8 cellular contexts compared by ENCODE assay signal in genomic region chr10:68955414-68955785, GRCh38. TPM values are rescaled to one million over a fixed set of nuclear protein-coding genes. Genes with fewer than 3 reads are reported as not detected.
A peak's percentile ranks its signal among the peaks of the same experiment; 100 is the strongest.
DNase-seq lines count a peak whose midpoint lies in the region; ATAC-seq and TF ChIP-seq lines count a peak whose summit lies in the region.

No MANE protein-coding gene starts in this region.

- 7 to 11% (median 10%) methylated on average over 12 of the region's 12 CpGs for WGBS in heart left ventricle, 4 donors

- DNase-seq in heart left ventricle (no peak), left cardiac atrium (no peak), foreskin fibroblast (no peak), NCI-H1105 (lab: John Stamatoyannopoulos, UW) (no peak), NCI-H2171 (lab: John Stamatoyannopoulos, UW) (no peak)
- DNase-seq in activated CD4-positive, alpha-beta T cell treated with anti-CD3 and anti-CD28 coated beads, Interleukin-2, amount 10 ng/mL, durations not matched to agents 7 days and 5 days: no peak

- POLR2A ChIA-PET in activated CD4-positive, alpha-beta T cell treated with anti-CD3 and anti-CD28 coated beads, Interleukin-2, amount 10 ng/mL, durations not matched to agents 7 days and 5 days (lab: Charles Lee): interaction anchor here (0.6 to 1.0 kb wide), 2 partner anchors 20 to 171 kb away, joined by 3 read pairs; no protein-coding TSS in a partner anchor

- H3K4me1 Mint-ChIP-seq in activated CD4-positive, alpha-beta T cell treated with anti-CD3 and anti-CD28 coated beads, Interleukin-2, amount 10 ng/mL, durations not matched to agents 7 days and 5 days: peaks cover 34% of the 10 kb centered on the region

- H3K27ac ChIP-seq in heart left ventricle (peak overlapping the region in 11 of 12 donors; percentile 55 to 97 (median 86)), skeletal muscle tissue (ENCODE audit: low read depth, low read length) (peak overlapping the region; percentile 89)

- H3K27ac Mint-ChIP-seq in activated CD4-positive, alpha-beta T cell treated with anti-CD3 and anti-CD28 coated beads, Interleukin-2, amount 10 ng/mL, durations not matched to agents 7 days and 5 days: peak overlapping the region; percentile 100

- intact Hi-C loops in heart left ventricle (cut with DNase I): loop anchor here in 1 of 10 donors (2.0 kb wide), 1 partner anchor 55 kb away; the partner anchor contains the start of gene DDX50
- intact Hi-C loops in left cardiac atrium (cut with DNase I): no loop called here

- H3K4me3 Mint-ChIP-seq in activated CD4-positive, alpha-beta T cell treated with anti-CD3 and anti-CD28 coated beads, Interleukin-2, amount 10 ng/mL, durations not matched to agents 7 days and 5 days: peak overlapping the region; percentile 99

- H3K4me1 ChIP-seq in heart left ventricle: peaks cover 4 to 39% (median 21%) of the 10 kb centered on the region in 12 donors
- H3K4me1 ChIP-seq in skeletal muscle tissue (ENCODE audit: control insufficient read depth in 3 of 3, insufficient read depth in 3 of 3, low read length in 3 of 3): peaks cover 7 to 14% (median 14%) of the 10 kb centered on the region in 3 donors

- peaks cover 0 to 34% (median 25%) of the 10 kb centered on the region in 9 donors for H3K36me3 ChIP-seq in heart left ventricle
- peaks cover 0 to 18% (median 14%) of the 10 kb centered on the region in 3 donors for H3K36me3 ChIP-seq in skeletal muscle tissue (ENCODE audit: control insufficient read depth in 3 of 3, insufficient read depth in 3 of 3, low read length in 3 of 3)

- CTCF ChIA-PET in activated CD4-positive, alpha-beta T cell treated with anti-CD3 and anti-CD28 coated beads, Interleukin-2, amount 10 ng/mL, durations not matched to agents 7 days and 5 days (lab: Charles Lee): interaction anchor here (0.6 to 1.5 kb wide), 13 partner anchors 10 to 245 kb away, joined by 3 to 5 read pairs (median 3); no protein-coding TSS in a partner anchor

- H3K27me3 ChIP-seq in heart left ventricle: no peaks in the 10 kb centered on the region
- no peaks in the 10 kb centered on the region for H3K27me3 ChIP-seq in skeletal muscle tissue (ENCODE audit: control insufficient read depth in 3 of 3, insufficient read depth in 3 of 3, low read length in 3 of 3)

- H3K27me3 Mint-ChIP-seq in activated CD4-positive, alpha-beta T cell treated with anti-CD3 and anti-CD28 coated beads, Interleukin-2, amount 10 ng/mL, durations not matched to agents 7 days and 5 days: no peaks in the 10 kb centered on the region

- H3K4me3 ChIP-seq in heart left ventricle (peak overlapping the region; percentile 51 to 96 (median 88)), foreskin fibroblast (ENCODE audit: low read depth in 1 of 2, low read length in 2 of 2) (peak overlapping the region; percentile 78 to 99), skeletal muscle tissue (ENCODE audit: low read length in 3 of 3) (peak overlapping the region; percentile 75 to 99 (median 94))

- no peak for ATAC-seq in heart left ventricle
- no peak for ATAC-seq in left cardiac atrium
- ATAC-seq in HG03139 (IDR thresholded peaks at IDR 0.05; ENCODE audit: unreplicated experiment): peak; percentile 6

- TF ChIP-seq CTCF in heart left ventricle (IDR thresholded peaks at IDR 0.05) (no peak), foreskin fibroblast (IDR thresholded peaks at IDR 0.05; ENCODE audit: low read depth, low read length) (no peak)

- H3K9me3 Mint-ChIP-seq in activated CD4-positive, alpha-beta T cell treated with anti-CD3 and anti-CD28 coated beads, Interleukin-2, amount 10 ng/mL, durations not matched to agents 7 days and 5 days: no peaks in the 10 kb centered on the region

- H3K9ac ChIP-seq in skeletal muscle tissue (ENCODE audit: low read depth in 1 of 3, low read length in 3 of 3): peak overlapping the region; percentile 91 to 96 (median 92)

- peaks cover 32% of the 10 kb centered on the region for H3K36me3 Mint-ChIP-seq in activated CD4-positive, alpha-beta T cell treated with anti-CD3 and anti-CD28 coated beads, Interleukin-2, amount 10 ng/mL, durations not matched to agents 7 days and 5 days (ENCODE audit: low read depth)

- TF ChIP-seq POLR2A in heart left ventricle (IDR thresholded peaks at IDR 0.05): no peak

- no peaks in the 10 kb centered on the region for H3K9me3 ChIP-seq in heart left ventricle
- H3K9me3 ChIP-seq in skeletal muscle tissue (ENCODE audit: control insufficient read depth in 3 of 3, low read length in 3 of 3): no peaks in the 10 kb centered on the region

RNA-seq across cellular contexts. Expression of gene DDX21, which starts 0.6 kb away (rescaled TPM):
- 10 to 100 TPM; 18.5 to 37.9 (median 26.2) TPM for total RNA-seq in heart left ventricle
- 10 to 100 TPM in 1 of 2 donors, 1 to 10 TPM in 1; 8.0 to 40.2 TPM for polyA plus RNA-seq in heart left ventricle
- total RNA-seq in left cardiac atrium: 10 to 100 TPM; 18.6 to 59.3 TPM
- 10 to 100 TPM; 81.6 to 92.4 TPM for total RNA-seq in activated CD4-positive, alpha-beta T cell treated with anti-CD3 and anti-CD28 coated beads, Interleukin-2, amount 10 ng/mL, durations not matched to agents 7 days and 5 days
- total RNA-seq in skeletal muscle tissue: 24.5 TPM

RNA-seq across cellular contexts. Expression of gene KIFBP, which starts 33.2 kb away (rescaled TPM):
- total RNA-seq in heart left ventricle (10 to 100 TPM; 43.1 to 70.6 (median 58.8) TPM), left cardiac atrium (10 to 100 TPM; 33.7 to 36.1 TPM), skeletal muscle tissue (18.8 TPM)
- 10 to 100 TPM; 21.4 to 56.0 TPM for polyA plus RNA-seq in heart left ventricle
- 10 to 100 TPM; 13.8 to 15.1 TPM for total RNA-seq in activated CD4-positive, alpha-beta T cell treated with anti-CD3 and anti-CD28 coated beads, Interleukin-2, amount 10 ng/mL, durations not matched to agents 7 days and 5 days

RNA-seq across cellular contexts. Expression of gene DDX50, which starts 54.3 kb away (rescaled TPM):
- total RNA-seq in heart left ventricle: 10 to 100 TPM; 14.0 to 26.9 (median 20.2) TPM
- 10 to 100 TPM in 1 of 2 donors, 1 to 10 TPM in 1; 7.4 to 20.0 TPM for polyA plus RNA-seq in heart left ventricle
- 10 to 100 TPM; 22.2 to 25.5 TPM for total RNA-seq in left cardiac atrium
- 10 to 100 TPM; 44.6 to 48.6 TPM for total RNA-seq in activated CD4-positive, alpha-beta T cell treated with anti-CD3 and anti-CD28 coated beads, Interleukin-2, amount 10 ng/mL, durations not matched to agents 7 days and 5 days
- 42.3 TPM for total RNA-seq in skeletal muscle tissue
